Comparison of ENCODE assay signal across 8 cellular contexts in the genomic region with DNA sequence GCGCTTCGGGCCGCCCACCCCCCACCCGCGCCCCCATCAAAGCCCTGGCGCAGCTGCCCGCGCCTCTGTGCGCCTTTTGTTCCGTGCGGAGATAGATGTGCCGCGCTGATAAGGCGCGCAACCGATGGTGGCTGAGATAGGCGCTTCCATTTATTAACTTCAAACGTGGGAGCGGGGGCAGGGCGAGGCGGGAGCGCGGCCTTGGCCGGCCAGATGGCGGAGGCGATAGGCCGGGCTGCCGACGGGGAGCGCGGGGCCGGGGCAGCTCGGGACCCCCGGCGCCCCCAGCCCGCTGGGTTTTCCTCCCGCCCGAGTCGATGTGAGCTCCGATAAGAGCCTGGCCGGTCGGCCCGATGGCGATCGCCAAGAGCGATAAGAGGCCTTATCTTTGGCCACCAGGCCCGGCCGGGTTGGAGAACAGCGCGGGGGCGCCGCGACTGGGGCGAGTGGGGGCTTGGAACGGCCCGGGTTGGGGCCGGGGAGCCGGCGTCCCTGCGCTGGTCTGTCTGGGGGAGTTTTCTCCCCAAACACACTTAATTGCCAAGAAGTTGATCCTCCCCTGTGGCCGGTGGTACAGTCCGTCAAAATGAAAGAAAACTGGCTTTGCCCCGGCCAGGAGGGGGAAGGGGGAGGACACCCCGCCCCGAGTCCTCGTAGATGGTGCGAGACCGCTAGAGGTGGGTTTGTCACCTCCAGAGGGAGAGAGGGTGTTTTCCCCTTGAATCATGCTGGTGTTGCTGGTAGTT. TPM values are rescaled to one million over a fixed set of nuclear protein-coding genes. Genes with fewer than 3 reads are reported as not detected.
DNase-seq lines count a peak whose midpoint lies in the region; ATAC-seq and TF ChIP-seq lines count a peak whose summit lies in the region.

No MANE protein-coding gene starts in this region.

- H3K56ac ChIP-seq in IMR-90 (ENCODE audit: extremely low read depth, insufficient read depth, low read length) = peak overlapping the region; percentile 3; the same call in 1 of the 2 replicates

- no peaks in the 10 kb centered on the region for H3K9me3 Mint-ChIP-seq in nephron

- H3K79me1 ChIP-seq in IMR-90 (ENCODE audit: low read depth in 1 of 2, low read length in 2 of 2) = peaks cover 23 to 52% of the 10 kb centered on the region in 2 experiments

- no peak overlapping the region for H3K18ac ChIP-seq in IMR-90 (ENCODE audit: low read depth, low read length)

- H2BK5ac ChIP-seq in IMR-90 (ENCODE audit: low read depth, low read length, poor library complexity, severe bottlenecking) = no peak overlapping the region

- H4K5ac ChIP-seq in IMR-90 (ENCODE audit: low read depth, low read length) = no peak overlapping the region

- peak overlapping the region; percentile 28; the same call in 1 of the 2 replicates for H3K23ac ChIP-seq in IMR-90 (ENCODE audit: low read depth, low read length)

- intact Hi-C loops in IMR-90 (cut with micrococcal nuclease) = loop anchor here (2.0 kb wide), 1 partner anchor 47 kb away; no protein-coding TSS in a partner anchor

- H3K27me3 ChIP-seq in IMR-90 (ENCODE audit: control insufficient read depth, insufficient read depth, low read length) (no peaks in the 10 kb centered on the region), subcutaneous abdominal adipose tissue (ENCODE audit: control insufficient read depth in 5 of 5, insufficient read depth in 4 of 5, low read length in 5 of 5) (peaks cover 11 to 22% (median 13%) of the 10 kb centered on the region in 5 donors)

- no peak overlapping the region; the same call in 1 of the 2 replicates for H3K9ac ChIP-seq in IMR-90 (ENCODE audit: low read depth, low read length)
- peak overlapping the region in 3 of 5 donors; percentile 52 to 65 (median 55) for H3K9ac ChIP-seq in subcutaneous abdominal adipose tissue (ENCODE audit: low read length in 5 of 5)

- peak overlapping the region; percentile 9; the same call in 1 of the 2 replicates for H2AK5ac ChIP-seq in IMR-90 (ENCODE audit: low read depth, low read length)

- no TSS peak for BruUV-seq in IMR-90 (replicated peaks; lab: Mats Ljungman, UMichigan)

- H3K9me3 ChIP-seq in IMR-90 (ENCODE audit: control insufficient read depth, insufficient read depth, low read length) (no peaks in the 10 kb centered on the region), subcutaneous abdominal adipose tissue (ENCODE audit: control insufficient read depth in 5 of 5, low read length in 5 of 5) (no peaks in the 10 kb centered on the region)

- CTCF ChIA-PET in IMR-90 (lab: Yijun Ruan, JAX) = no interaction called here

- TF ChIP-seq CTCF in IMR-90 (conservative IDR thresholded peaks at IDR 0.05; ENCODE audit: low read depth, low read length) (no peak), nephron (IDR thresholded peaks at IDR 0.05; ENCODE audit: unreplicated experiment in 3 of 3) (no peak)

- peak overlapping the region; percentile 55 for H3K4me3 ChIP-seq in IMR-90 (ENCODE audit: insufficient read depth, low read depth, low read length)
- peak overlapping the region; percentile 22 to 70 (median 62) for H3K4me3 ChIP-seq in subcutaneous abdominal adipose tissue (ENCODE audit: low read depth in 1 of 5, low read length in 5 of 5)

- POLR2A ChIA-PET in IMR-90 (lab: Charles Lee; ENCODE audit: unreplicated experiment) = no interaction called here

- peaks cover 11% of the 10 kb centered on the region for H3K9me1 ChIP-seq in IMR-90 (ENCODE audit: insufficient read depth, low read length)

- DNase-seq in NCI-H526 (lab: John Stamatoyannopoulos, UW) (peak; percentile 16 to 77), NCI-H526 treated with DMSO at 0.1 percent for 48 hours (lab: John Stamatoyannopoulos, UW) (no peak), IMR-90 (peak; percentile 43)
- peak; percentile 64 to 69 for DNase-seq in activated CD4-positive, alpha-beta T cell treated with anti-CD3 and anti-CD28 coated beads, Interleukin-2, amount 50 U/mL, for 4 hours
- peak; percentile 30 for DNase-seq in effector CD8-positive, alpha-beta T cell (lab: John Stamatoyannopoulos, UW)

- no peak for TF ChIP-seq RAD21 in IMR-90 (IDR thresholded peaks at IDR 0.05; ENCODE audit: low read length)

- H2BK15ac ChIP-seq in IMR-90 (ENCODE audit: low read depth, low read length) = no peak overlapping the region; the same call in 2 of the 3 replicates

- no peak overlapping the region for H3K27ac Mint-ChIP-seq in nephron

- dilution Hi-C loops in IMR-90 (cut with HindIII; ENCODE audit: low sequenced_read_pairs, unreplicated experiment) = no loop called here

- H2BK120ac ChIP-seq in IMR-90 (ENCODE audit: low read depth, low read length) = no peak overlapping the region

- 8% methylated on average over 20 of the region's 68 CpGs; no CpG with 5 or more reads in 1 of the 2 experiments for WGBS in IMR-90 (ENCODE audit: extremely low coverage in 2 of 2, insufficient read length in 1 of 2), 2 experiments

- H3K4me2 ChIP-seq in IMR-90 (ENCODE audit: low read depth, low read length) = peak overlapping the region; percentile 89

- in situ Hi-C loops in IMR-90 (cut with MboI; ENCODE audit: low sequenced_read_pairs) = no loop called here

- peaks cover 17% of the 10 kb centered on the region for H3K4me1 ChIP-seq in IMR-90 (ENCODE audit: control insufficient read depth, insufficient read depth, low read length)
- peaks cover 0 to 41% (median 35%) of the 10 kb centered on the region in 5 donors for H3K4me1 ChIP-seq in subcutaneous abdominal adipose tissue (ENCODE audit: control insufficient read depth in 5 of 5, insufficient read depth in 5 of 5, low read length in 5 of 5)

- H3K4me1 Mint-ChIP-seq in nephron = peaks cover 5% of the 10 kb centered on the region

- H3K36me3 ChIP-seq in IMR-90 (ENCODE audit: control insufficient read depth, insufficient read depth, low read length) = no peaks in the 10 kb centered on the region
- no peaks in the 10 kb centered on the region for H3K36me3 ChIP-seq in subcutaneous abdominal adipose tissue (ENCODE audit: control insufficient read depth in 5 of 5, insufficient read depth in 5 of 5, low read length in 5 of 5)

- peak overlapping the region; percentile 72 to 76 (median 73) for H3K4me3 Mint-ChIP-seq in nephron

- peak overlapping the region; percentile 81 for H2AFZ ChIP-seq in IMR-90 (replicated peaks; ENCODE audit: low read length, poor library complexity)

- no peak for TF ChIP-seq POLR2A in IMR-90 (IDR thresholded peaks at IDR 0.05; ENCODE audit: low read depth, low read length)

- peaks cover 59% of the 10 kb centered on the region for H4K20me1 ChIP-seq in IMR-90 (ENCODE audit: insufficient read depth, low read length)

- H3K27me3 Mint-ChIP-seq in nephron (ENCODE audit: low read depth) = peaks cover 38% of the 10 kb centered on the region

- no peak for ATAC-seq in IMR-90 (ENCODE audit: low read depth)
- ATAC-seq in GM18498 (IDR thresholded peaks at IDR 0.05; ENCODE audit: unreplicated experiment) = no peak

- peak overlapping the region; percentile 90 for H2AK9ac ChIP-seq in IMR-90 (replicated peaks; ENCODE audit: low read depth, low read length, poor library complexity)

- no peak overlapping the region for H3K27ac ChIP-seq in IMR-90 (ENCODE audit: insufficient read depth, low read length)
- no peak overlapping the region for H3K27ac ChIP-seq in subcutaneous abdominal adipose tissue (ENCODE audit: low read depth, low read length)

- H4K91ac ChIP-seq in IMR-90 (ENCODE audit: insufficient read depth, low read depth, low read length) = no peak overlapping the region

- H3K4ac ChIP-seq in IMR-90 (ENCODE audit: low read depth, low read length) = no peak overlapping the region

- H3K36me3 Mint-ChIP-seq in nephron (ENCODE audit: low read depth) = no peaks in the 10 kb centered on the region

- H2BK20ac ChIP-seq in IMR-90 (ENCODE audit: low read depth, low read length) = no peak overlapping the region

- H4K8ac ChIP-seq in IMR-90 (ENCODE audit: low read depth in 2 of 2, low read length in 2 of 2) = peak overlapping the region in 1 of 2 experiments; percentile 47; a peak in 2 of 4 replicates

- peak overlapping the region; percentile 34; the same call in 1 of the 2 replicates for H3K14ac ChIP-seq in IMR-90 (replicated peaks; ENCODE audit: low read depth, low read length)

TF ChIP-seq in IMR-90, 13 proteins besides CTCF, POLR2A, EP300 and RAD21:
- TF ChIP-seq CEBPB (IDR thresholded peaks at IDR 0.05; ENCODE audit: low read depth, low read length) (no peak), MXI1 (IDR thresholded peaks at IDR 0.05; ENCODE audit: borderline replicate concordance, low read depth, low read length) (no peak), BHLHE40 (IDR thresholded peaks at IDR 0.05; ENCODE audit: low read depth, low read length) (no peak), RCOR1 (IDR thresholded peaks at IDR 0.05; ENCODE audit: insufficient replicate concordance, low read length) (no peak), MAZ (IDR thresholded peaks at IDR 0.05; ENCODE audit: borderline replicate concordance, low read depth, low read length) (no peak)
- TF ChIP-seq, protein P1, sequence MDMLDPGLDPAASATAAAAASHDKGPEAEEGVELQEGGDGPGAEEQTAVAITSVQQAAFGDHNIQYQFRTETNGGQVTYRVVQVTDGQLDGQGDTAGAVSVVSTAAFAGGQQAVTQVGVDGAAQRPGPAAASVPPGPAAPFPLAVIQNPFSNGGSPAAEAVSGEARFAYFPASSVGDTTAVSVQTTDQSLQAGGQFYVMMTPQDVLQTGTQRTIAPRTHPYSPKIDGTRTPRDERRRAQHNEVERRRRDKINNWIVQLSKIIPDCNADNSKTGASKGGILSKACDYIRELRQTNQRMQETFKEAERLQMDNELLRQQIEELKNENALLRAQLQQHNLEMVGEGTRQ (IDR thresholded peaks at IDR 0.05; ENCODE audit: low read depth, low read length) = no peak

RNA-seq across cellular contexts. Expression of a gene that starts 2.7 kb away (rescaled TPM):
- 0.28 and 0.36 TPM in 2 replicates for total RNA-seq in IMR-90 (2012; rRNA removed)
- 1.1 and 1.8 TPM in 2 replicates for polyA plus RNA-seq in IMR-90 (2012; rRNA removed)
- polyA plus RNA-seq in IMR-90 (2012; cell fraction: cytosol; rRNA removed) = 1.2 and 2.4 TPM in 2 replicates
- polyA plus RNA-seq in IMR-90 (2012; cell fraction: nucleus; rRNA removed; ENCODE audit: low replicate concordance) = 4.0 and 9.2 TPM in 2 replicates
